Comparison of ENCODE assay signal across 1 cellular context in genomic region chr2:195411219-195411687, GRCh38.
TF ChIP-seq lines count a peak whose summit lies in the region.

No MANE protein-coding gene starts in this region.

TF ChIP-seq in SK-N-SH, 30 proteins besides CTCF, POLR2A, EP300 and RAD21 (continued from another document):
- no peak for TF ChIP-seq USF1 (IDR thresholded peaks at IDR 0.05; ENCODE audit: borderline replicate concordance, low read depth)
- no peak for TF ChIP-seq TAF1 (IDR thresholded peaks at IDR 0.05; ENCODE audit: borderline replicate concordance, low read depth, low read length)
- TF ChIP-seq GATA2 (CRISPR knock-in tag; IDR thresholded peaks at IDR 0.05) = no peak
- TF ChIP-seq EZH2phosphoT487 (IDR thresholded peaks at IDR 0.05; ENCODE audit: borderline replicate concordance, low read depth) = no peak
- TF ChIP-seq SIN3A (IDR thresholded peaks at IDR 0.05; ENCODE audit: borderline replicate concordance, low read depth, low read length) = no peak
- TF ChIP-seq RFX5 (IDR thresholded peaks at IDR 0.05; ENCODE audit: low read length) = no peak
- TF ChIP-seq IRF3 (IDR thresholded peaks at IDR 0.05; ENCODE audit: low read depth, low read length) = no peak
- TF ChIP-seq ELF1 (IDR thresholded peaks at IDR 0.05) = no peak
- TF ChIP-seq CHD2 (IDR thresholded peaks at IDR 0.05; ENCODE audit: low read length, partially characterized antibody) = no peak
- no peak; the same call in 1 of the 2 replicates for TF ChIP-seq NFIC (IDR thresholded peaks at IDR 0.05; ENCODE audit: borderline replicate concordance)
- TF ChIP-seq RXRA (IDR thresholded peaks at IDR 0.05; ENCODE audit: borderline replicate concordance, low read depth) = no peak
